Comparison of ENCODE assay signal across 1 cellular context in the genomic region with DNA sequence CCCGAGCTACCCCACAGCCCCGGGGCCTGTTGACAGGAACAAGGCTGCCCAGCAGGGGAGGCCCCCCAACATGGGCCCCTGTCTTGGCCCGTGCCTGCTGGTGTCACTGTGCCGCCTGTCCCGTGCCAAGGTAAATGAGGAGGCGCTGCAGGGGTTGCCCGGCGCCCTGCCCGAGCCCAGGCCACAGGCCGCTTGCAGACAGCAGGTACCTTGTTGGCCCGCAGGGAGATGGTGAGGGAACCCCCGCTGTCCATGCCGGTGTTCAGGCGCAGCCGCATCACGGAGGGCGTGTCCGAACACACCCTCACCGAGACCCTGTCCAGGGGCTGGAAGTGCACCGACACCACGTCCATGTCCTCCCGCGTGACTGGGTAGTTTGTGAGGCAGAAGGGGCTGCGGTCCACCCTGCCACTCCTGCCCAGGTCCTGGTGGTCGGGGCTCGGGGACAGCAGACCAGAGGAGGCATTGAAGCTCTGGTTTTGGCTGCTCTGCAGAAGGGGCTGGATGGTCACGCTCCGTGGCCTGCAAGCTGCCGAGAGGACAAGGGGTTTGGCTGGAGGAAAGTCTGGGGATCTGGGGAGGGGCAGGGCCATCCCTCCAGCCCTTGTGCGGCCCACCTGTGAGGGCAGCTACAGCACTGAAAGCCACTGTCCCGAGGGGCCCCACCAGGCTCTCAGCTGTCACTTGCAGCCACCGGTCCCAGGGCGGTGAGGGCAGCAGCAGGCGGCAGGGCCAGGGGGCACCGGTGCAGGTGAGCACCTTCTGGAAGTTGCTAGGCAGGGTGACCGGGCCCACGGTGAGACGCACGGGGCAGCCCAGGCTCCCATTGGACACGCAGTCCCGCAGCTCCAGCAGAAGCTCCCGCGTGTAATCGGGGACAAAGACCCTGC.
TF ChIP-seq lines count a peak whose summit lies in the region.

No MANE protein-coding gene starts in this region.

TF ChIP-seq in GM12878, 131 proteins besides CTCF, POLR2A, EP300 and RAD21:
- TF ChIP-seq, protein P1, sequence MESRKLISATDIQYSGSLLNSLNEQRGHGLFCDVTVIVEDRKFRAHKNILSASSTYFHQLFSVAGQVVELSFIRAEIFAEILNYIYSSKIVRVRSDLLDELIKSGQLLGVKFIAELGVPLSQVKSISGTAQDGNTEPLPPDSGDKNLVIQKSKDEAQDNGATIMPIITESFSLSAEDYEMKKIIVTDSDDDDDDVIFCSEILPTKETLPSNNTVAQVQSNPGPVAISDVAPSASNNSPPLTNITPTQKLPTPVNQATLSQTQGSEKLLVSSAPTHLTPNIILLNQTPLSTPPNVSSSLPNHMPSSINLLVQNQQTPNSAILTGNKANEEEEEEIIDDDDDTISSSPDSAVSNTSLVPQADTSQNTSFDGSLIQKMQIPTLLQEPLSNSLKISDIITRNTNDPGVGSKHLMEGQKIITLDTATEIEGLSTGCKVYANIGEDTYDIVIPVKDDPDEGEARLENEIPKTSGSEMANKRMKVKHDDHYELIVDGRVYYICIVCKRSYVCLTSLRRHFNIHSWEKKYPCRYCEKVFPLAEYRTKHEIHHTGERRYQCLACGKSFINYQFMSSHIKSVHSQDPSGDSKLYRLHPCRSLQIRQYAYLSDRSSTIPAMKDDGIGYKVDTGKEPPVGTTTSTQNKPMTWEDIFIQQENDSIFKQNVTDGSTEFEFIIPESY (IDR thresholded peaks at IDR 0.05) = no peak
- no peak for TF ChIP-seq MEF2B (IDR thresholded peaks at IDR 0.05; ENCODE audit: partially characterized antibody, poor library complexity, severe bottlenecking)
- no peak for TF ChIP-seq ZNF24 (IDR thresholded peaks at IDR 0.05)
- no peak for TF ChIP-seq EGR1 (IDR thresholded peaks at IDR 0.05; ENCODE audit: borderline replicate concordance in 1 of 2, low read depth in 2 of 2, low read length in 2 of 2)
- TF ChIP-seq ZNF217 (IDR thresholded peaks at IDR 0.05) = no peak
- no peak for TF ChIP-seq CHD4 (IDR thresholded peaks at IDR 0.05)
- TF ChIP-seq POU2F2 (IDR thresholded peaks at IDR 0.05; ENCODE audit: borderline replicate concordance, low read depth, low read length) = no peak
- TF ChIP-seq, protein P2, sequence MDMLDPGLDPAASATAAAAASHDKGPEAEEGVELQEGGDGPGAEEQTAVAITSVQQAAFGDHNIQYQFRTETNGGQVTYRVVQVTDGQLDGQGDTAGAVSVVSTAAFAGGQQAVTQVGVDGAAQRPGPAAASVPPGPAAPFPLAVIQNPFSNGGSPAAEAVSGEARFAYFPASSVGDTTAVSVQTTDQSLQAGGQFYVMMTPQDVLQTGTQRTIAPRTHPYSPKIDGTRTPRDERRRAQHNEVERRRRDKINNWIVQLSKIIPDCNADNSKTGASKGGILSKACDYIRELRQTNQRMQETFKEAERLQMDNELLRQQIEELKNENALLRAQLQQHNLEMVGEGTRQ (IDR thresholded peaks at IDR 0.05; ENCODE audit: borderline replicate concordance, low read depth, low read length) = no peak
- no peak for TF ChIP-seq MTA3 (IDR thresholded peaks at IDR 0.05; ENCODE audit: borderline replicate concordance, low read length)
- no peak for TF ChIP-seq SMC3 (IDR thresholded peaks at IDR 0.05; ENCODE audit: borderline replicate concordance, low read length)
- no peak for TF ChIP-seq ZZZ3 (IDR thresholded peaks at IDR 0.05; ENCODE audit: control insufficient read depth, insufficient read length, low read depth)
- TF ChIP-seq, protein P3, sequence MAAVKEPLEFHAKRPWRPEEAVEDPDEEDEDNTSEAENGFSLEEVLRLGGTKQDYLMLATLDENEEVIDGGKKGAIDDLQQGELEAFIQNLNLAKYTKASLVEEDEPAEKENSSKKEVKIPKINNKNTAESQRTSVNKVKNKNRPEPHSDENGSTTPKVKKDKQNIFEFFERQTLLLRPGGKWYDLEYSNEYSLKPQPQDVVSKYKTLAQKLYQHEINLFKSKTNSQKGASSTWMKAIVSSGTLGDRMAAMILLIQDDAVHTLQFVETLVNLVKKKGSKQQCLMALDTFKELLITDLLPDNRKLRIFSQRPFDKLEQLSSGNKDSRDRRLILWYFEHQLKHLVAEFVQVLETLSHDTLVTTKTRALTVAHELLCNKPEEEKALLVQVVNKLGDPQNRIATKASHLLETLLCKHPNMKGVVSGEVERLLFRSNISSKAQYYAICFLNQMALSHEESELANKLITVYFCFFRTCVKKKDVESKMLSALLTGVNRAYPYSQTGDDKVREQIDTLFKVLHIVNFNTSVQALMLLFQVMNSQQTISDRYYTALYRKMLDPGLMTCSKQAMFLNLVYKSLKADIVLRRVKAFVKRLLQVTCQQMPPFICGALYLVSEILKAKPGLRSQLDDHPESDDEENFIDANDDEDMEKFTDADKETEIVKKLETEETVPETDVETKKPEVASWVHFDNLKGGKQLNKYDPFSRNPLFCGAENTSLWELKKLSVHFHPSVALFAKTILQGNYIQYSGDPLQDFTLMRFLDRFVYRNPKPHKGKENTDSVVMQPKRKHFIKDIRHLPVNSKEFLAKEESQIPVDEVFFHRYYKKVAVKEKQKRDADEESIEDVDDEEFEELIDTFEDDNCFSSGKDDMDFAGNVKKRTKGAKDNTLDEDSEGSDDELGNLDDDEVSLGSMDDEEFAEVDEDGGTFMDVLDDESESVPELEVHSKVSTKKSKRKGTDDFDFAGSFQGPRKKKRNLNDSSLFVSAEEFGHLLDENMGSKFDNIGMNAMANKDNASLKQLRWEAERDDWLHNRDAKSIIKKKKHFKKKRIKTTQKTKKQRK (IDR thresholded peaks at IDR 0.05; ENCODE audit: low read depth, low read length) = no peak
- TF ChIP-seq BRCA1 (IDR thresholded peaks at IDR 0.05; ENCODE audit: low read depth, low read length) = no peak
- TF ChIP-seq NRF1 (conservative IDR thresholded peaks at IDR 0.05; ENCODE audit: low read depth, low read length) = no peak
- no peak for TF ChIP-seq TCF7 (IDR thresholded peaks at IDR 0.05; ENCODE audit: borderline replicate concordance)
- TF ChIP-seq POLR2AphosphoS2 (IDR thresholded peaks at IDR 0.05; ENCODE audit: low read depth, low read length) = no peak
